ENCODE assay signal across 13 cellular contexts in genomic region chr19:19750842-19751790, GRCh38. TPM values are rescaled to one million over a fixed set of nuclear protein-coding genes. Genes with fewer than 3 reads are reported as not detected.
DNase-seq lines count a peak whose midpoint lies in the region; ATAC-seq, FAIRE-seq and TF ChIP-seq lines count a peak whose summit lies in the region.
"Had no signal": no experiment of that assay in that cellular context is flagged by ENCODE, and none has a peak within 500 bp of the region (broad histone marks: within the 10 kb centered on the region; RNA-seq: fewer than 3 reads in every experiment).

No MANE protein-coding gene starts in this region.

- no peaks in the 10 kb centered on the region for H3K27me3 ChIP-seq in osteoblast (ENCODE audit: insufficient read depth, low read length)

- ATAC-seq in GM19328 (IDR thresholded peaks at IDR 0.05; ENCODE audit: unreplicated experiment) = no peak
- ATAC-seq: Panc1, Right ventricle myocardium inferior had no signal

- no peaks in the 10 kb centered on the region for H3K79me2 ChIP-seq in osteoblast (ENCODE audit: insufficient read depth, low read length)

- TF ChIP-seq POLR2A in GM12892 (IDR thresholded peaks at IDR 0.05; ENCODE audit: low read depth, low read length) = no peak

- H3K27ac ChIP-seq in osteoblast (ENCODE audit: low read depth, low read length) = no peak overlapping the region

- peak overlapping the region; percentile 51 for H3K4me3 Mint-ChIP-seq in endothelial cell (ENCODE audit: unreplicated experiment)

- no peak overlapping the region for H2AFZ ChIP-seq in osteoblast (ENCODE audit: low read length)

- H3K36me3 Mint-ChIP-seq in endothelial cell (ENCODE audit: low read depth, unreplicated experiment) = peaks cover 12% of the 10 kb centered on the region
- H3K36me3 Mint-ChIP-seq: CD8-positive, alpha-beta memory T cell had no signal

- H3K4me2 ChIP-seq in osteoblast (ENCODE audit: insufficient read depth, low read length) = no peak overlapping the region

- no peak overlapping the region for H3K27ac Mint-ChIP-seq in endothelial cell (ENCODE audit: unreplicated experiment)

- H3K4me1 Mint-ChIP-seq in endothelial cell (ENCODE audit: unreplicated experiment) = no peaks in the 10 kb centered on the region
- H3K4me1 Mint-ChIP-seq: CD8-positive, alpha-beta memory T cell had no signal

- DNase-seq in COLO668 (lab: John Stamatoyannopoulos, UW; ENCODE audit: unreplicated experiment) = peak; percentile 3
- DNase-seq in GM12892 (ENCODE audit: insufficient read length) = peak; percentile 7
- no peak for DNase-seq in endothelial cell (ENCODE audit: low spot score)
- DNase-seq in osteoblast (ENCODE audit: insufficient read length, low spot score, missing footprints) = peak; percentile 63
- DNase-seq in HT-29 (ENCODE audit: low spot score) = no peak
- DNase-seq in stimulated activated CD4-positive, alpha-beta T cell treated with anti-CD3 and anti-CD28 coated beads, Interleukin-2, amount 100 ng/mL, for 48 hours = no peak
- DNase-seq: CD8-positive, alpha-beta memory T cell; NCI-H1436 treated with DMSO at 0.1 percent for 48 hours; NCI-H2171; NCI-H774 had no signal

- H3K27me3 Mint-ChIP-seq in endothelial cell (ENCODE audit: unreplicated experiment) = peaks cover 6% of the 10 kb centered on the region
- H3K27me3 Mint-ChIP-seq: CD8-positive, alpha-beta memory T cell had no signal

- H3K9me3 Mint-ChIP-seq in endothelial cell (ENCODE audit: unreplicated experiment) = peaks cover 11% of the 10 kb centered on the region
- H3K9me3 Mint-ChIP-seq: CD8-positive, alpha-beta memory T cell had no signal

- no peaks in the 10 kb centered on the region for H3K4me1 ChIP-seq in osteoblast (ENCODE audit: insufficient read depth, low read length)

- no peak for TF ChIP-seq CTCF in endothelial cell (IDR thresholded peaks at IDR 0.05; ENCODE audit: unreplicated experiment)
- TF ChIP-seq CTCF in osteoblast (IDR thresholded peaks at IDR 0.05; ENCODE audit: extremely low read depth, low read depth, low read length) = no peak

- H3K4me3 ChIP-seq in osteoblast (ENCODE audit: insufficient read depth, low read length) = no peak overlapping the region

- no peaks in the 10 kb centered on the region for H3K9me3 ChIP-seq in osteoblast (ENCODE audit: low read depth, low read length)

- FAIRE-seq in GM12892 (lab: Jason Lieb, UNC) = no peak

- no peaks in the 10 kb centered on the region for H4K20me1 ChIP-seq in osteoblast (ENCODE audit: insufficient read depth, low read length)

- H3K36me3 ChIP-seq in osteoblast (ENCODE audit: insufficient read depth, low read length) = no peaks in the 10 kb centered on the region

RNA-seq across cellular contexts. Expression of gene ZNF14, which starts 18.2 kb away (rescaled TPM):
- polyA plus RNA-seq in GM12892 (2012; ENCODE audit: missing spikeins) = 4.3 TPM
- total RNA-seq in endothelial cell (ENCODE audit: unreplicated experiment) (6.8 TPM), osteoblast (6.5 and 7.4 TPM in 2 replicates)
- 0.26 and 0.38 TPM in 2 replicates for total RNA-seq in HT-29 (2014; rRNA removed; shearing (Covaris generic))

Comparison
In these comparisons a context has a peak if more than half of its experiments do, and no peak if none do; other contexts are left out.
1. DNase-seq: peak in COLO668 (single experiment), GM12892 (single experiment) and osteoblast (single experiment); none in endothelial cell (single experiment), HT-29 (single experiment) and stimulated activated CD4-positive, alpha-beta T cell treated with anti-CD3 and anti-CD28 coated beads, Interleukin-2, amount 100 ng/mL, for 48 hours (0 of 2).